In genomic region chr13:43061496-43062280, GRCh38 we compare ENCODE assay signal across 22 cellular contexts. TPM values are rescaled to one million over a fixed set of nuclear protein-coding genes. Genes with fewer than 3 reads are reported as not detected.
DNase-seq lines count a peak whose midpoint lies in the region; ATAC-seq and TF ChIP-seq lines count a peak whose summit lies in the region.
"Had no signal": no experiment of that assay in that cellular context is flagged by ENCODE, and none has a peak within 500 bp of the region (broad histone marks: within the 10 kb centered on the region; RNA-seq: fewer than 3 reads in every experiment).

No MANE protein-coding gene starts in this region.

- H2BK5ac ChIP-seq in neuronal stem cell (ENCODE audit: low read length), result no peak overlapping the region

- H2BK15ac ChIP-seq in neuronal stem cell (ENCODE audit: low read length), result no peak overlapping the region

- no peak for ATAC-seq in HCT116
- peak; percentile 9 for ATAC-seq in activated naive CD8-positive, alpha-beta T cell treated with anti-CD3 and anti-CD28 coated beads, Interleukin-2, amount 10 ng/mL, durations not matched to agents 7 days and 5 days (ENCODE audit: low read depth)
- ATAC-seq in GM21737 (IDR thresholded peaks at IDR 0.05; ENCODE audit: unreplicated experiment), result no peak
- no peak for ATAC-seq in gastrocnemius medialis
- ATAC-seq: esophagus mucosa, WTC11 had no signal

- no peak overlapping the region for H2AFZ ChIP-seq in HCT116 (ENCODE audit: low read depth, low read length, poor library complexity, severe bottlenecking)
- H2AFZ ChIP-seq in neuronal stem cell (ENCODE audit: low read length), result peak overlapping the region; percentile 55

- H3K18ac ChIP-seq in neuronal stem cell (ENCODE audit: low read length), result no peak overlapping the region

- in situ Hi-C loops in gastrocnemius medialis (cut with MboI; ENCODE audit: low sequenced_read_pairs in 4 of 4), result no loop called here

- H3K23ac ChIP-seq in neuronal stem cell (ENCODE audit: low read depth, low read length, poor library complexity), result no peak overlapping the region

- peaks cover 58% of the 10 kb centered on the region for H3K4me1 Mint-ChIP-seq in activated T-cell treated with anti-CD3 and anti-CD28 coated beads, Interleukin-2, amount 50 U/mL, for 24 hours (ENCODE audit: low read depth)
- peaks cover 29% of the 10 kb centered on the region for H3K4me1 Mint-ChIP-seq in activated naive CD8-positive, alpha-beta T cell treated with anti-CD3 and anti-CD28 coated beads, Interleukin-2, amount 10 ng/mL, durations not matched to agents 7 days and 5 days

- H3K4me2 ChIP-seq in HCT116 (ENCODE audit: low read length) (peak overlapping the region; percentile 5; the same call in 1 of the 2 replicates), neuronal stem cell (ENCODE audit: insufficient read depth, low read length, poor library complexity, severe bottlenecking) (no peak overlapping the region)

- CTCF ChIA-PET in HCT116 (lab: Charles Lee), result no interaction called here

- no peak overlapping the region for H2AK5ac ChIP-seq in neuronal stem cell (ENCODE audit: low read depth, low read length)

- POLR2A ChIA-PET in HCT116 (lab: Charles Lee), result no interaction called here
- POLR2A ChIA-PET in activated naive CD8-positive, alpha-beta T cell treated with anti-CD3 and anti-CD28 coated beads, Interleukin-2, amount 10 ng/mL, durations not matched to agents 7 days and 5 days (lab: Charles Lee), result no interaction called here

- H3K79me1 ChIP-seq in neuronal stem cell (ENCODE audit: low read depth, low read length), result no peaks in the 10 kb centered on the region

- no peaks in the 10 kb centered on the region for H3K36me3 ChIP-seq in HCT116 (ENCODE audit: control insufficient read depth in 1 of 2, insufficient read depth in 2 of 2, low read length in 2 of 2)
- no peaks in the 10 kb centered on the region for H3K36me3 ChIP-seq in neuronal stem cell (replicated peaks in 1 of 2; ENCODE audit: control insufficient read depth in 2 of 2, insufficient read depth in 2 of 2, low read length in 2 of 2)
- H3K36me3 ChIP-seq in spleen, result peaks cover 0 to 7% (median 3%) of the 10 kb centered on the region in 6 donors
- peaks cover 0 to 6% of the 10 kb centered on the region in 2 donors for H3K36me3 ChIP-seq in gastrocnemius medialis
- H3K36me3 ChIP-seq: thoracic aorta had no signal

- H3K9ac ChIP-seq in HCT116 (ENCODE audit: low read length) (no peak overlapping the region), neuronal stem cell (ENCODE audit: low read depth, low read length, poor library complexity) (no peak overlapping the region)

- no CpG with 5 or more reads among the region's 5 CpGs for WGBS in neuronal stem cell (ENCODE audit: extremely low coverage in 2 of 2, insufficient read length in 2 of 2, insufficient replicate concordance in 1 of 2), 2 donors
- WGBS in spleen, 5 donors, result 92 to 96% (median 95%) methylated on average over 5 of the region's 5 CpGs

- H3K36me3 Mint-ChIP-seq in activated T-cell treated with anti-CD3 and anti-CD28 coated beads, Interleukin-2, amount 50 U/mL, for 24 hours (ENCODE audit: low read depth), result peaks cover 26% of the 10 kb centered on the region
- H3K36me3 Mint-ChIP-seq in activated naive CD8-positive, alpha-beta T cell treated with anti-CD3 and anti-CD28 coated beads, Interleukin-2, amount 10 ng/mL, durations not matched to agents 7 days and 5 days, result peaks cover 26% of the 10 kb centered on the region

- H3K9me3 ChIP-seq in HCT116 (ENCODE audit: control insufficient read depth in 1 of 2, insufficient read depth in 1 of 2, low read depth in 1 of 2, low read length in 2 of 2) (no peaks in the 10 kb centered on the region), neuronal stem cell (replicated peaks in 1 of 2; ENCODE audit: control insufficient read depth in 2 of 2, insufficient read depth in 1 of 2, low read depth in 1 of 2, low read length in 2 of 2) (peaks cover 0 to 5% of the 10 kb centered on the region in 2 donors), spleen (no peaks in the 10 kb centered on the region), gastrocnemius medialis (no peaks in the 10 kb centered on the region)
- H3K9me3 ChIP-seq: psoas muscle, thoracic aorta had no signal

- H4K20me1 ChIP-seq in HCT116 (ENCODE audit: insufficient read depth), result no peaks in the 10 kb centered on the region

- no peak for TF ChIP-seq RAD21 in HCT116 (IDR thresholded peaks at IDR 0.05; ENCODE audit: low read depth)

- H3K4me1 ChIP-seq in HCT116 (ENCODE audit: control insufficient read depth in 1 of 2, insufficient read depth in 2 of 2, low read length in 2 of 2), result peaks cover 27 to 41% of the 10 kb centered on the region in 2 experiments
- peaks cover 0 to 2% of the 10 kb centered on the region in 2 donors for H3K4me1 ChIP-seq in neuronal stem cell (ENCODE audit: control insufficient read depth in 2 of 2, insufficient read depth in 1 of 2, low read depth in 1 of 2, low read length in 2 of 2)
- peaks cover 14 to 30% (median 17%) of the 10 kb centered on the region in 6 donors for H3K4me1 ChIP-seq in spleen
- peaks cover 5% of the 10 kb centered on the region in 2 donors for H3K4me1 ChIP-seq in gastrocnemius medialis

- H4K8ac ChIP-seq in neuronal stem cell (ENCODE audit: low read depth, low read length), result no peak overlapping the region

- no peak overlapping the region for H2BK120ac ChIP-seq in neuronal stem cell (ENCODE audit: low read depth, low read length)

- no peak overlapping the region for H2BK12ac ChIP-seq in neuronal stem cell (ENCODE audit: low read length)

- intact Hi-C loops in HCT116 (cut with micrococcal nuclease), result no loop called here
- intact Hi-C loops in spleen (cut with DNase I; ENCODE audit: low total_unique reads), result no loop called here
- intact Hi-C loops in gastrocnemius medialis (cut with DNase I; ENCODE audit: low total_unique reads), result no loop called here

- no peak overlapping the region; the same call in 1 of the 2 replicates for H3K27ac ChIP-seq in HCT116 (ENCODE audit: low read depth, low read length)
- no peak overlapping the region for H3K27ac ChIP-seq in neuronal stem cell (replicated peaks; ENCODE audit: low read length)
- H3K27ac ChIP-seq in spleen, result no peak overlapping the region
- no peak overlapping the region for H3K27ac ChIP-seq in gastrocnemius medialis
- H3K27ac ChIP-seq: psoas muscle, SK-N-MC, thoracic aorta had no signal

- TF ChIP-seq CTCF in HCT116 (IDR thresholded peaks at IDR 0.05 in 2 of 3, conservative IDR thresholded peaks at IDR 0.05 in 1 of 3; ENCODE audit: borderline replicate concordance in 1 of 3, insufficient read depth in 1 of 3, low read depth in 2 of 3, low read length in 2 of 3), result no peak
- TF ChIP-seq CTCF in spleen (IDR thresholded peaks at IDR 0.05 in 8 of 11, conservative IDR thresholded peaks at IDR 0.05 in 3 of 11), result no peak
- no peak for TF ChIP-seq CTCF in gastrocnemius medialis (IDR thresholded peaks at IDR 0.05 in 4 of 5, conservative IDR thresholded peaks at IDR 0.05 in 1 of 5)

- H3K79me2 ChIP-seq in HCT116 (ENCODE audit: insufficient read depth, low read length), result peaks cover 8% of the 10 kb centered on the region

- H3K4ac ChIP-seq in neuronal stem cell (ENCODE audit: low read length), result no peak overlapping the region

- no peaks in the 10 kb centered on the region for H3K27me3 Mint-ChIP-seq in activated T-cell treated with anti-CD3 and anti-CD28 coated beads, Interleukin-2, amount 50 U/mL, for 24 hours
- no peaks in the 10 kb centered on the region for H3K27me3 Mint-ChIP-seq in activated naive CD8-positive, alpha-beta T cell treated with anti-CD3 and anti-CD28 coated beads, Interleukin-2, amount 10 ng/mL, durations not matched to agents 7 days and 5 days
- H3K27me3 Mint-ChIP-seq: CD4-positive, alpha-beta memory T cell had no signal

- no TSS peak for BruUV-seq in HCT116 (replicated peaks; lab: Mats Ljungman, UMichigan)

- RAD21 ChIA-PET in HCT116 (lab: Charles Lee; ENCODE audit: low non-redundant PET in 1 of 2, low total read pairs in 2 of 2, uncharacterized antibody in 2 of 2, unreplicated experiment in 2 of 2), result no interaction called here

- DNase-seq in activated T-cell treated with anti-CD3 and anti-CD28 coated beads, Interleukin-2, amount 50 U/mL, for 24 hours, result no peak
- no peak for DNase-seq in activated T-cell treated with anti-CD3 and anti-CD28 coated beads, Interleukin-2, amount 50 U/mL, for 48 hours
- no peak for DNase-seq in HCT116 (ENCODE audit: low read depth, low spot score)
- no peak for DNase-seq in activated naive CD8-positive, alpha-beta T cell treated with anti-CD3 and anti-CD28 coated beads, Interleukin-2, amount 10 ng/mL, durations not matched to agents 7 days and 5 days
- no peak for DNase-seq in neuronal stem cell (ENCODE audit: low spot score)
- no peak for DNase-seq in spleen
- DNase-seq in gastrocnemius medialis, result no peak
- DNase-seq: activated CD8-positive, alpha-beta memory T cell treated with anti-CD3 and anti-CD28 coated beads, Interleukin-2, amount 50 U/mL, for 48 hours; CD4-positive, alpha-beta memory T cell; central memory CD4-positive, alpha-beta T cell; HFFc6; KG1; NCI-H1092; NCI-H2081 treated with DMSO at 0.1 percent for 48 hours; psoas muscle; small intestine had no signal

- H3K27me3 ChIP-seq in HCT116 (ENCODE audit: insufficient read depth, low read length) (no peaks in the 10 kb centered on the region), neuronal stem cell (ENCODE audit: control insufficient read depth in 3 of 3, insufficient read depth in 3 of 3, low read depth in 1 of 3, low read length in 3 of 3) (no peaks in the 10 kb centered on the region), spleen (replicated peaks in 1 of 7) (no peaks in the 10 kb centered on the region), gastrocnemius medialis (no peaks in the 10 kb centered on the region)

- no peaks in the 10 kb centered on the region for H3K9me2 ChIP-seq in HCT116 (ENCODE audit: insufficient read depth)

- no peak for TF ChIP-seq POLR2A in HCT116 (IDR thresholded peaks at IDR 0.05; ENCODE audit: borderline replicate concordance, extremely low read depth, insufficient read depth, insufficient read length)
- TF ChIP-seq POLR2A in spleen (IDR thresholded peaks at IDR 0.05), result no peak
- TF ChIP-seq POLR2A in gastrocnemius medialis (IDR thresholded peaks at IDR 0.05), result no peak

- no peak overlapping the region for H3K14ac ChIP-seq in neuronal stem cell (ENCODE audit: low read length)

- H3K4me3 ChIP-seq in HCT116 (replicated peaks in 1 of 2; ENCODE audit: low read depth in 1 of 2, low read length in 2 of 2) (no peak overlapping the region), neuronal stem cell (ENCODE audit: low read length in 2 of 2) (no peak overlapping the region), spleen (no peak overlapping the region), gastrocnemius medialis (no peak overlapping the region)
- H3K4me3 ChIP-seq: psoas muscle, SK-N-MC, thoracic aorta had no signal

- no peak overlapping the region for H3K4me3 Mint-ChIP-seq in activated T-cell treated with anti-CD3 and anti-CD28 coated beads, Interleukin-2, amount 50 U/mL, for 24 hours
- H3K4me3 Mint-ChIP-seq in activated naive CD8-positive, alpha-beta T cell treated with anti-CD3 and anti-CD28 coated beads, Interleukin-2, amount 10 ng/mL, durations not matched to agents 7 days and 5 days, result no peak overlapping the region
- H3K4me3 Mint-ChIP-seq: CD4-positive, alpha-beta memory T cell; HFFc6; neural crest cell; WTC11 had no signal

- no peaks in the 10 kb centered on the region for H3K9me3 Mint-ChIP-seq in activated T-cell treated with anti-CD3 and anti-CD28 coated beads, Interleukin-2, amount 50 U/mL, for 24 hours
- H3K9me3 Mint-ChIP-seq in activated naive CD8-positive, alpha-beta T cell treated with anti-CD3 and anti-CD28 coated beads, Interleukin-2, amount 10 ng/mL, durations not matched to agents 7 days and 5 days, result no peaks in the 10 kb centered on the region
- H3K9me3 Mint-ChIP-seq: CD4-positive, alpha-beta memory T cell; HFFc6 had no signal

- H4K91ac ChIP-seq in neuronal stem cell (ENCODE audit: low read depth, low read length, poor library complexity), result no peak overlapping the region

- H3K27ac Mint-ChIP-seq in activated T-cell treated with anti-CD3 and anti-CD28 coated beads, Interleukin-2, amount 50 U/mL, for 24 hours, result peak overlapping the region; percentile 85
- no peak overlapping the region for H3K27ac Mint-ChIP-seq in activated naive CD8-positive, alpha-beta T cell treated with anti-CD3 and anti-CD28 coated beads, Interleukin-2, amount 10 ng/mL, durations not matched to agents 7 days and 5 days

RNA-seq across cellular contexts. Expression of gene DNAJC15, which starts 38.3 kb away (rescaled TPM):
- total RNA-seq in HCT116 (2021; ENCODE audit: unreplicated experiment) (10.8 TPM), spleen (10 to 100 TPM in 4 of 7 donors, 1 to 10 TPM in 3; 6.7 to 13.9 (median 10.4) TPM), gastrocnemius medialis (10 to 100 TPM in 2 of 4 donors, 1 to 10 TPM in 2; 6.2 to 19.5 (median 12.3) TPM)
- polyA plus RNA-seq in HCT116 (2012), result 11.8 and 14.6 TPM in 2 replicates
- 10 to 100 TPM; 12.5 to 15.7 TPM for total RNA-seq in activated naive CD8-positive, alpha-beta T cell treated with anti-CD3 and anti-CD28 coated beads, Interleukin-2, amount 10 ng/mL, durations not matched to agents 7 days and 5 days
- 2.3 TPM for polyA plus RNA-seq in neuronal stem cell (2013, experiment 1 of 2)
- 2.9 TPM for polyA plus RNA-seq in neuronal stem cell (2013, experiment 2 of 2)
- 10 to 100 TPM; 11.4 to 17.4 (median 12.2) TPM for polyA plus RNA-seq in spleen
